Comparison of ENCODE assay signal across 16 cellular contexts in genomic region chr18:44655435-44655834, GRCh38. TPM values are rescaled to one million over a fixed set of nuclear protein-coding genes. Genes with fewer than 3 reads are reported as not detected.
A peak's percentile ranks its signal among the peaks of the same experiment; 100 is the strongest.
DNase-seq lines count a peak whose midpoint lies in the region; ATAC-seq, FAIRE-seq and TF ChIP-seq lines count a peak whose summit lies in the region.
"Had no signal": no experiment of that assay in that cellular context is flagged by ENCODE, and none has a peak within 500 bp of the region (broad histone marks: within the 10 kb centered on the region; RNA-seq: fewer than 3 reads in every experiment).

No MANE protein-coding gene starts in this region.

- ATAC-seq in body of pancreas (peak; percentile 46), pancreas (peak; percentile 61 to 82 (median 68)), HG02610 (IDR thresholded peaks at IDR 0.05; ENCODE audit: unreplicated experiment) (no peak)

- CTCF ChIA-PET in PC-9 (lab: Charles Lee) = no interaction called here

- BruUV-seq in PC-9 (replicated peaks; lab: Mats Ljungman, UMichigan) = no TSS peak

- H3K4me2 ChIP-seq in PC-9 = 0 out of 2 replicates have a peak overlapping the region, but pooled peaks have one; percentile 43

- H4K20me1 ChIP-seq in PC-9 (ENCODE audit: insufficient read depth) = no peaks in the 10 kb centered on the region

- no peaks in the 10 kb centered on the region for H3K79me2 ChIP-seq in PC-9 (ENCODE audit: low read depth)

- peak overlapping the region; percentile 82 for H3K27ac ChIP-seq in PC-9
- no peak overlapping the region for H3K27ac ChIP-seq in body of pancreas
- peak overlapping the region in 2 of 4 donors; percentile 6 to 53 for H3K27ac ChIP-seq in pancreas

- H3K36me3 ChIP-seq in PC-9 (ENCODE audit: low read depth) (no peaks in the 10 kb centered on the region), body of pancreas (replicated peaks in 1 of 2; ENCODE audit: insufficient read depth in 1 of 2, low read depth in 2 of 2) (no peaks in the 10 kb centered on the region), pancreas (no peaks in the 10 kb centered on the region)
- H3K36me3 ChIP-seq: HAP-1 had no signal

- H3K9me3 ChIP-seq in PC-9 (ENCODE audit: insufficient read depth, low read depth) (no peaks in the 10 kb centered on the region), body of pancreas (no peaks in the 10 kb centered on the region), pancreas (no peaks in the 10 kb centered on the region)
- H3K9me3 ChIP-seq: HAP-1 had no signal

- H2AFZ ChIP-seq in PC-9 = no peak overlapping the region
- H2AFZ ChIP-seq: GM23248 had no signal

- intact Hi-C loops in PC-9 (cut with micrococcal nuclease; ENCODE audit: unreplicated experiment) (no loop called here), body of pancreas (cut with DNase I) (no loop called here), pancreas (cut with DNase I) (no loop called here)

- TF ChIP-seq POLR2A in body of pancreas (IDR thresholded peaks at IDR 0.05) = no peak

- 30 to 67% methylated on average over 2 of the region's 2 CpGs for WGBS in body of pancreas, 2 donors
- WGBS in pancreas, 2 donors = 68 to 70% methylated on average over 2 of the region's 2 CpGs

- FAIRE-seq in pancreas (lab: Jason Lieb, UNC) = no peak
- FAIRE-seq: A204.1, GM12892, GM18507 had no signal

- H3K4me1 ChIP-seq in PC-9 (replicated peaks; ENCODE audit: insufficient read depth) (peaks cover 43% of the 10 kb centered on the region), body of pancreas (peaks cover 18% of the 10 kb centered on the region), pancreas (peaks cover 0 to 10% (median 8%) of the 10 kb centered on the region in 3 donors)
- H3K4me1 ChIP-seq: HAP-1 had no signal

- H3K9me2 ChIP-seq in PC-9 (ENCODE audit: insufficient read depth) = no peaks in the 10 kb centered on the region

- no peak overlapping the region for H3K4me3 ChIP-seq in PC-9
- H3K4me3 ChIP-seq in body of pancreas = no peak overlapping the region
- no peak overlapping the region for H3K4me3 ChIP-seq in pancreas
- H3K4me3 ChIP-seq: GM23248, HAP-1 had no signal

- TF ChIP-seq CTCF in PC-9 (conservative IDR thresholded peaks at IDR 0.05) = no peak
- no peak for TF ChIP-seq CTCF in body of pancreas (IDR thresholded peaks at IDR 0.05)
- no peak for TF ChIP-seq CTCF in pancreas (IDR thresholded peaks at IDR 0.05)

- POLR2A ChIA-PET in PC-9 (lab: Charles Lee; ENCODE audit: unreplicated experiment) = interaction anchor here (0.9 kb wide), 1 partner anchor 61 kb away, joined by 5 read pairs; no protein-coding TSS in a partner anchor

- H3K27me3 ChIP-seq in PC-9 (ENCODE audit: insufficient read depth, low read depth) = no peaks in the 10 kb centered on the region
- no peaks in the 10 kb centered on the region for H3K27me3 ChIP-seq in body of pancreas
- no peaks in the 10 kb centered on the region for H3K27me3 ChIP-seq in pancreas

- peaks cover 24% of the 10 kb centered on the region for H3F3A ChIP-seq in PC-9 (ENCODE audit: insufficient read depth, low read depth)

- DNase-seq in PC-9 (no peak), body of pancreas (no peak), pancreas (no peak), globus pallidus (ENCODE audit: low spot score) (no peak)
- no peak for DNase-seq in activated effector memory CD4-positive, alpha-beta T cell treated with anti-CD3 and anti-CD28 coated beads, Interleukin-2, amount 50 U/mL, for 16 hours
- DNase-seq: AML-193; CD4-positive, alpha-beta memory T cell; DMS153; DMS79; GDM1; GM23248 had no signal

RNA-seq across cellular contexts. Expression of gene SETBP1, which starts 25.3 kb away (rescaled TPM):
- total RNA-seq in PC-9 (2021) = 8.3 and 9.0 TPM in 2 replicates
- 10 to 100 TPM; 23.6 to 37.2 TPM for total RNA-seq in body of pancreas
- 10 to 100 TPM; 16.6 to 24.0 (median 20.7) TPM for total RNA-seq in pancreas
- polyA plus RNA-seq in pancreas = 1 to 10 TPM; 3.9 to 6.7 TPM
